In the genomic region with DNA sequence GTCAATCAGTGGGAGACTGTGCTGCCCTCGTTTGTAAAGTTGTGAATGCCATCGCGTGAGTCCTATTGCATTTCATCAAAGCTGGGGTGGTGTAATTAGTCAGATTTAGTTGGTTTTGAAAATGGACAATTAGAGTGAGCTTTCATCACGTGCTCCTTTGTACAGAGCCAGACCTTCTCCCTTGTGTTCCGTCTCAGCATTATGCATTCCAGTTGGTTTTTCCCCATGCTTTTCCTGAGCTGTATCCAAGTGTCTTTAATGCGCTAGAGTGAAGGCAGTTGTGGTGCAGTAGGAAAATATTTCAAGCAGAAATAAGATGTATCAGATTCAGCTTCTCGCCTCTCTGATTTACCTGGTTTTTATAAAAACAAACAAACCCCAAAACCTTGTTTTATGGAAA, we compare ENCODE assay signal across 21 cellular contexts. TPM values are rescaled to one million over a fixed set of nuclear protein-coding genes. Genes with fewer than 3 reads are reported as not detected.
A peak's percentile ranks its signal among the peaks of the same experiment; 100 is the strongest.
DNase-seq lines count a peak whose midpoint lies in the region; ATAC-seq and TF ChIP-seq lines count a peak whose summit lies in the region.
"Had no signal": no experiment of that assay in that cellular context is flagged by ENCODE, and none has a peak within 500 bp of the region (broad histone marks: within the 10 kb centered on the region; RNA-seq: fewer than 3 reads in every experiment).

No MANE protein-coding gene starts in this region.

- H3K27ac ChIP-seq in VCaP = 0 out of 2 replicates have a peak overlapping the region, but pooled peaks have one; percentile 71
- H3K27ac ChIP-seq: brain microvascular endothelial cell, parathyroid adenoma had no signal

- H3K36me3 Mint-ChIP-seq in natural killer cell treated with Interleukin-12 subunit alpha and Interleukin-12 subunit beta and Interleukin-15 and Interleukin-18, amount 100 ng/mL, for 72 hours = peaks cover 39% of the 10 kb centered on the region

- no peak overlapping the region for H3K4me3 Mint-ChIP-seq in natural killer cell treated with Interleukin-12 subunit alpha and Interleukin-12 subunit beta and Interleukin-15 and Interleukin-18, amount 100 ng/mL, for 72 hours
- H3K4me3 Mint-ChIP-seq: activated CD4-positive, alpha-beta T cell treated with anti-CD3 and anti-CD28 coated beads, Interleukin-2, amount 10 ng/mL, durations not matched to agents 24 days and 14 days; activated naive CD4-positive, alpha-beta T cell treated with anti-CD3 and anti-CD28 coated beads for 36 hours; stimulated activated naive B cell treated with anti-CD40 and anti-IgM and Interleukin-4, amounts not matched to agents 10 μg/mL and 1 μg/mL and 100 μg/mL, for 72 hours had no signal

- DNase-seq in AG10803 (ENCODE audit: low read depth) (peak; percentile 64), fibroblast of peridontal ligament (ENCODE audit: extremely low read depth) (peak; percentile 58), sciatic nerve (ENCODE audit: low spot score) (no peak)
- no peak for DNase-seq in natural killer cell treated with Interleukin-12 subunit alpha and Interleukin-12 subunit beta and Interleukin-15 and Interleukin-18, amount 100 ng/mL, for 72 hours (ENCODE audit: low spot score)
- DNase-seq: activated CD4-positive, alpha-beta T cell treated with anti-CD3 and anti-CD28 coated beads, Interleukin-2, amount 10 ng/mL, durations not matched to agents 24 days and 14 days; activated naive CD4-positive, alpha-beta T cell treated with anti-CD3 and anti-CD28 coated beads for 36 hours; brain microvascular endothelial cell; effector CD4-positive, alpha-beta T cell; Kasumi-1; kidney glomerular epithelial cell; NCI-H1105; NCI-H2171 treated with DMSO at 0.1 percent for 48 hours; NCI-H82; stimulated activated CD4-positive, alpha-beta T cell treated with anti-CD3 and anti-CD28 coated beads, Interleukin-12 subunit alpha, Interleukin-12 subunit beta, amount 100 ng/mL, for 4 hours; stimulated activated naive B cell treated with anti-CD40 and anti-IgM and Interleukin-4, amounts not matched to agents 10 μg/mL and 1 μg/mL and 100 μg/mL, for 72 hours had no signal

- no peaks in the 10 kb centered on the region for H3K27me3 Mint-ChIP-seq in natural killer cell treated with Interleukin-12 subunit alpha and Interleukin-12 subunit beta and Interleukin-15 and Interleukin-18, amount 100 ng/mL, for 72 hours
- H3K27me3 Mint-ChIP-seq: activated CD4-positive, alpha-beta T cell treated with anti-CD3 and anti-CD28 coated beads, Interleukin-2, amount 10 ng/mL, durations not matched to agents 24 days and 14 days; stimulated activated naive B cell treated with anti-CD40 and anti-IgM and Interleukin-4, amounts not matched to agents 10 μg/mL and 1 μg/mL and 100 μg/mL, for 72 hours had no signal

- H3K4me3 ChIP-seq in AG10803 (ENCODE audit: low read length) = no peak overlapping the region

- peaks cover 63 to 71% of the 10 kb centered on the region in 2 donors for H3K4me1 Mint-ChIP-seq in natural killer cell treated with Interleukin-12 subunit alpha and Interleukin-12 subunit beta and Interleukin-15 and Interleukin-18, amount 100 ng/mL, for 72 hours (ENCODE audit: low read depth in 2 of 2)

- intact Hi-C loops in sciatic nerve (cut with DNase I) = loop anchor here (10.0 kb wide), 1 partner anchor 54 kb away; no protein-coding TSS in a partner anchor

- no peaks in the 10 kb centered on the region for H3K9me3 Mint-ChIP-seq in natural killer cell treated with Interleukin-12 subunit alpha and Interleukin-12 subunit beta and Interleukin-15 and Interleukin-18, amount 100 ng/mL, for 72 hours
- H3K9me3 Mint-ChIP-seq: activated CD4-positive, alpha-beta T cell treated with anti-CD3 and anti-CD28 coated beads, Interleukin-2, amount 10 ng/mL, durations not matched to agents 24 days and 14 days; activated naive CD4-positive, alpha-beta T cell treated with anti-CD3 and anti-CD28 coated beads for 36 hours; stimulated activated naive B cell treated with anti-CD40 and anti-IgM and Interleukin-4, amounts not matched to agents 10 μg/mL and 1 μg/mL and 100 μg/mL, for 72 hours had no signal

- ATAC-seq in sciatic nerve = peak; percentile 18
- no peak for ATAC-seq in HG03432 (IDR thresholded peaks at IDR 0.05; ENCODE audit: unreplicated experiment)
- ATAC-seq in natural killer cell treated with Interleukin-12 subunit alpha and Interleukin-12 subunit beta and Interleukin-15 and Interleukin-18, amount 100 ng/mL, for 72 hours = no peak
- ATAC-seq in SK-N-SH treated with all-trans-retinoic acid at 6 μM for 48 hours = no peak
- ATAC-seq in HG03469 (IDR thresholded peaks at IDR 0.05; ENCODE audit: unreplicated experiment) = no peak
- ATAC-seq: HCT116; stimulated activated naive B cell treated with anti-CD40 and anti-IgM and Interleukin-4, amounts not matched to agents 10 μg/mL and 1 μg/mL and 100 μg/mL, for 72 hours had no signal

- peak overlapping the region in 1 of 2 donors; percentile 63 for H3K27ac Mint-ChIP-seq in natural killer cell treated with Interleukin-12 subunit alpha and Interleukin-12 subunit beta and Interleukin-15 and Interleukin-18, amount 100 ng/mL, for 72 hours
- H3K27ac Mint-ChIP-seq: activated naive CD4-positive, alpha-beta T cell treated with anti-CD3 and anti-CD28 coated beads for 36 hours; stimulated activated naive B cell treated with anti-CD40 and anti-IgM and Interleukin-4, amounts not matched to agents 10 μg/mL and 1 μg/mL and 100 μg/mL, for 72 hours had no signal

- TF ChIP-seq CTCF in AG10803 (conservative IDR thresholded peaks at IDR 0.05; ENCODE audit: low read length) (no peak), VCaP (conservative IDR thresholded peaks at IDR 0.05) (no peak)

TF ChIP-seq in SK-N-SH treated with all-trans-retinoic acid at 6 μM for 48 hours, 23 proteins besides CTCF, POLR2A, EP300 and RAD21:
- TF ChIP-seq, protein P1, sequence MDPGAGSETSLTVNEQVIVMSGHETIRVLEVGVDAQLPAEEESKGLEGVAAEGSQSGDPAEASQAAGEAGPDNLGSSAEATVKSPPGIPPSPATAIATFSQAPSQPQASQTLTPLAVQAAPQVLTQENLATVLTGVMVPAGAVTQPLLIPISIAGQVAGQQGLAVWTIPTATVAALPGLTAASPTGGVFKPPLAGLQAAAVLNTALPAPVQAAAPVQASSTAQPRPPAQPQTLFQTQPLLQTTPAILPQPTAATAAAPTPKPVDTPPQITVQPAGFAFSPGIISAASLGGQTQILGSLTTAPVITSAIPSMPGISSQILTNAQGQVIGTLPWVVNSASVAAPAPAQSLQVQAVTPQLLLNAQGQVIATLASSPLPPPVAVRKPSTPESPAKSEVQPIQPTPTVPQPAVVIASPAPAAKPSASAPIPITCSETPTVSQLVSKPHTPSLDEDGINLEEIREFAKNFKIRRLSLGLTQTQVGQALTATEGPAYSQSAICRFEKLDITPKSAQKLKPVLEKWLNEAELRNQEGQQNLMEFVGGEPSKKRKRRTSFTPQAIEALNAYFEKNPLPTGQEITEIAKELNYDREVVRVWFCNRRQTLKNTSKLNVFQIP (CRISPR knock-in tag; IDR thresholded peaks at IDR 0.05; ENCODE audit: borderline replicate concordance, low read depth) = no peak
- no peak for TF ChIP-seq SNAI2 (CRISPR knock-in tag; IDR thresholded peaks at IDR 0.05)
- no peak for TF ChIP-seq BACH2 (CRISPR knock-in tag; IDR thresholded peaks at IDR 0.05; ENCODE audit: borderline replicate concordance)
- TF ChIP-seq TCF4 (CRISPR knock-in tag; IDR thresholded peaks at IDR 0.05; ENCODE audit: borderline replicate concordance) = no peak
- TF ChIP-seq ESRRG (CRISPR knock-in tag; IDR thresholded peaks at IDR 0.05) = no peak
- TF ChIP-seq PPARA (CRISPR knock-in tag; IDR thresholded peaks at IDR 0.05; ENCODE audit: borderline replicate concordance) = no peak
- no peak for TF ChIP-seq ZNF565 (CRISPR knock-in tag; conservative IDR thresholded peaks at IDR 0.05; ENCODE audit: low read depth)
- TF ChIP-seq, protein P2, sequence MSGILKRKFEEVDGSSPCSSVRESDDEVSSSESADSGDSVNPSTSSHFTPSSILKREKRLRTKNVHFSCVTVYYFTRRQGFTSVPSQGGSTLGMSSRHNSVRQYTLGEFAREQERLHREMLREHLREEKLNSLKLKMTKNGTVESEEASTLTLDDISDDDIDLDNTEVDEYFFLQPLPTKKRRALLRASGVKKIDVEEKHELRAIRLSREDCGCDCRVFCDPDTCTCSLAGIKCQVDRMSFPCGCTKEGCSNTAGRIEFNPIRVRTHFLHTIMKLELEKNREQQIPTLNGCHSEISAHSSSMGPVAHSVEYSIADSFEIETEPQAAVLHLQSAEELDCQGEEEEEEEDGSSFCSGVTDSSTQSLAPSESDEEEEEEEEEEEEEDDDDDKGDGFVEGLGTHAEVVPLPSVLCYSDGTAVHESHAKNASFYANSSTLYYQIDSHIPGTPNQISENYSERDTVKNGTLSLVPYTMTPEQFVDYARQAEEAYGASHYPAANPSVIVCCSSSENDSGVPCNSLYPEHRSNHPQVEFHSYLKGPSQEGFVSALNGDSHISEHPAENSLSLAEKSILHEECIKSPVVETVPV (CRISPR knock-in tag; IDR thresholded peaks at IDR 0.05) = no peak
TF ChIP-seq in SK-N-SH treated with all-trans-retinoic acid at 6 μM for 48 hours: peak in this region for 0.

RNA-seq across cellular contexts. Expression of a gene that starts 10.5 kb away (rescaled TPM):
- total RNA-seq in sciatic nerve = 130 TPM
- total RNA-seq in natural killer cell treated with Interleukin-12 subunit alpha and Interleukin-12 subunit beta and Interleukin-15 and Interleukin-18, amount 100 ng/mL, for 72 hours = 100 to 1,000 TPM in 1 of 2 donors, 10 to 100 TPM in 1; 91.6 to 117 TPM

Comparison
In these comparisons a context has a peak if more than half of its experiments do, and no peak if none do; other contexts are left out.
1. DNase-seq: peak in AG10803 (single experiment) and fibroblast of peridontal ligament (single experiment); none in sciatic nerve (single experiment) and natural killer cell treated with Interleukin-12 subunit alpha and Interleukin-12 subunit beta and Interleukin-15 and Interleukin-18, amount 100 ng/mL, for 72 hours (single experiment).